Comparison of ENCODE assay signal across 9 cellular contexts in the genomic region with DNA sequence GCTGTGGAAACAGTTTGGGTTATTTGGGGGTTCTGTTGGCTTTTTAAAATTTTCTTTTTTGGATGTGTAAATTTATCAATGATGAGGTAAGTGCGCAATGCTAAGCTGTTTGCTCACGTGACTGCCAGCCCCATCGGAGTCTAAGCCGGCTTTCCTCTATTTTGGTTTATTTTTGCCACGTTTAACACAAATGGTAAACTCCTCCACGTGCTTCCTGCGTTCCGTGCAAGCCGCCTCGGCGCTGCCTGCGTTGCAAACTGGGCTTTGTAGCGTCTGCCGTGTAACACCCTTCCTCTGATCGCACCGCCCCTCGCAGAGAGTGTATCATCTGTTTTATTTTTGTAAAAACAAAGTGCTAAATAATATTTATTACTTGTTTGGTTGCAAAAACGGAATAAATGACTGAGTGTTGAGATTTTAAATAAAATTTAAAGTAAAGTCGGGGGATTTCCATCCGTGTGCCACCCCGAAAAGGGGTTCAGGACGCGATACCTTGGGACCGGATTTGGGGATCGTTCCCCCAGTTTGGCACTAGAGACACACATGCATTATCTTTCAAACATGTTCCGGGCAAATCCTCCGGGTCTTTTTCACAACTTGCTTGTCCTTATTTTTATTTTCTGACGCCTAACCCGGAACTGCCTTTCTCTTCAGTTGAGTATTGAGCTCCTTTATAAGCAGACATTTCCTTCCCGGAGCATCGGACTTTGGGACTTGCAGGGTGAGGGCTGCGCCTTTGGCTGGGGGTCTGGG. TPM values are rescaled to one million over a fixed set of nuclear protein-coding genes. Genes with fewer than 3 reads are reported as not detected.
DNase-seq lines count a peak whose midpoint lies in the region; ATAC-seq lines count a peak whose summit lies in the region.
"Had no signal": no experiment of that assay in that cellular context is flagged by ENCODE, and none has a peak within 500 bp of the region (broad histone marks: within the 10 kb centered on the region; RNA-seq: fewer than 3 reads in every experiment).

No MANE protein-coding gene starts in this region.

- in situ Hi-C loops in HAP-1 (cut with MboI; ENCODE audit: low sequenced_read_pairs): no loop called here

- H3K4me1 Mint-ChIP-seq in activated CD4-positive, alpha-beta T cell treated with anti-CD3 and anti-CD28 coated beads, Interleukin-2, amount 10 ng/mL, durations not matched to agents 7 days and 5 days: peaks cover 26% of the 10 kb centered on the region

- no peak overlapping the region for H3K4me3 Mint-ChIP-seq in activated CD4-positive, alpha-beta T cell treated with anti-CD3 and anti-CD28 coated beads, Interleukin-2, amount 10 ng/mL, durations not matched to agents 7 days and 5 days

- H3K36me3 Mint-ChIP-seq in activated CD4-positive, alpha-beta T cell treated with anti-CD3 and anti-CD28 coated beads, Interleukin-2, amount 10 ng/mL, durations not matched to agents 7 days and 5 days (ENCODE audit: low read depth): peaks cover 8% of the 10 kb centered on the region

- H3K27me3 Mint-ChIP-seq in activated CD4-positive, alpha-beta T cell treated with anti-CD3 and anti-CD28 coated beads, Interleukin-2, amount 10 ng/mL, durations not matched to agents 7 days and 5 days: peaks cover 78% of the 10 kb centered on the region

- POLR2A ChIA-PET in activated CD4-positive, alpha-beta T cell treated with anti-CD3 and anti-CD28 coated beads, Interleukin-2, amount 10 ng/mL, durations not matched to agents 7 days and 5 days (lab: Charles Lee): no interaction called here

- CTCF ChIA-PET in activated CD4-positive, alpha-beta T cell treated with anti-CD3 and anti-CD28 coated beads, Interleukin-2, amount 10 ng/mL, durations not matched to agents 7 days and 5 days (lab: Charles Lee): no interaction called here

- peak overlapping the region; percentile 57 for H3K27ac Mint-ChIP-seq in activated CD4-positive, alpha-beta T cell treated with anti-CD3 and anti-CD28 coated beads, Interleukin-2, amount 10 ng/mL, durations not matched to agents 7 days and 5 days

- no peak for ATAC-seq in HG02870 (IDR thresholded peaks at IDR 0.05; ENCODE audit: unreplicated experiment)

- no peaks in the 10 kb centered on the region for H3K9me3 Mint-ChIP-seq in activated CD4-positive, alpha-beta T cell treated with anti-CD3 and anti-CD28 coated beads, Interleukin-2, amount 10 ng/mL, durations not matched to agents 7 days and 5 days

- no peaks in the 10 kb centered on the region for H3K27me3 ChIP-seq in HAP-1 (ENCODE audit: low read depth)

- H3K9me3 ChIP-seq in HAP-1: no peaks in the 10 kb centered on the region

- peak; percentile 31 for DNase-seq in DMS53 (lab: John Stamatoyannopoulos, UW)
- no peak for DNase-seq in DMS53 treated with DMSO at 0.1 percent for 48 hours (lab: John Stamatoyannopoulos, UW; ENCODE audit: unreplicated experiment)
- no peak for DNase-seq in activated CD4-positive, alpha-beta T cell treated with anti-CD3 and anti-CD28 coated beads, Interleukin-2, amount 10 ng/mL, durations not matched to agents 7 days and 5 days
- DNase-seq in globus pallidus (ENCODE audit: low spot score): peak; percentile 42
- peak; percentile 28 to 34 for DNase-seq in stimulated activated CD4-positive, alpha-beta T cell treated with anti-CD3 and anti-CD28 coated beads, Interleukin-4, amount 100 ng/mL, for 4 hours
- no peak for DNase-seq in HAP-1 (ENCODE audit: low spot score in 2 of 2)
- DNase-seq in NCI-H446 (lab: John Stamatoyannopoulos, UW): no peak
- DNase-seq: NCI-H2227 treated with DMSO at 0.1 percent for 48 hours had no signal

- H3K4me1 ChIP-seq in HAP-1: peaks cover 12% of the 10 kb centered on the region

- H3K36me3 ChIP-seq in HAP-1 (replicated peaks): peaks cover 7% of the 10 kb centered on the region; the same call in 1 of the 2 replicates

- H3K4me3 ChIP-seq in HAP-1: no peak overlapping the region

RNA-seq across cellular contexts. Expression of gene OLIG2, which starts 3.2 kb away (rescaled TPM):
- not detected for total RNA-seq in activated CD4-positive, alpha-beta T cell treated with anti-CD3 and anti-CD28 coated beads, Interleukin-2, amount 10 ng/mL, durations not matched to agents 7 days and 5 days

RNA-seq across cellular contexts. Expression of gene OLIG1, which starts 41.0 kb away (rescaled TPM):
- total RNA-seq in activated CD4-positive, alpha-beta T cell treated with anti-CD3 and anti-CD28 coated beads, Interleukin-2, amount 10 ng/mL, durations not matched to agents 7 days and 5 days: not detected

Comparison
In these comparisons a context has a peak if more than half of its experiments do, and no peak if none do; other contexts are left out.
1. DNase-seq: peak in DMS53 (single experiment), globus pallidus (single experiment) and stimulated activated CD4-positive, alpha-beta T cell treated with anti-CD3 and anti-CD28 coated beads, Interleukin-4, amount 100 ng/mL, for 4 hours (2 of 2); none in DMS53 treated with DMSO at 0.1 percent for 48 hours (single experiment), activated CD4-positive, alpha-beta T cell treated with anti-CD3 and anti-CD28 coated beads, Interleukin-2, amount 10 ng/mL, durations not matched to agents 7 days and 5 days (single experiment), HAP-1 (0 of 2) and NCI-H446 (0 of 2).